Comparison of ENCODE assay signal across 1 cellular context in the genomic region with DNA sequence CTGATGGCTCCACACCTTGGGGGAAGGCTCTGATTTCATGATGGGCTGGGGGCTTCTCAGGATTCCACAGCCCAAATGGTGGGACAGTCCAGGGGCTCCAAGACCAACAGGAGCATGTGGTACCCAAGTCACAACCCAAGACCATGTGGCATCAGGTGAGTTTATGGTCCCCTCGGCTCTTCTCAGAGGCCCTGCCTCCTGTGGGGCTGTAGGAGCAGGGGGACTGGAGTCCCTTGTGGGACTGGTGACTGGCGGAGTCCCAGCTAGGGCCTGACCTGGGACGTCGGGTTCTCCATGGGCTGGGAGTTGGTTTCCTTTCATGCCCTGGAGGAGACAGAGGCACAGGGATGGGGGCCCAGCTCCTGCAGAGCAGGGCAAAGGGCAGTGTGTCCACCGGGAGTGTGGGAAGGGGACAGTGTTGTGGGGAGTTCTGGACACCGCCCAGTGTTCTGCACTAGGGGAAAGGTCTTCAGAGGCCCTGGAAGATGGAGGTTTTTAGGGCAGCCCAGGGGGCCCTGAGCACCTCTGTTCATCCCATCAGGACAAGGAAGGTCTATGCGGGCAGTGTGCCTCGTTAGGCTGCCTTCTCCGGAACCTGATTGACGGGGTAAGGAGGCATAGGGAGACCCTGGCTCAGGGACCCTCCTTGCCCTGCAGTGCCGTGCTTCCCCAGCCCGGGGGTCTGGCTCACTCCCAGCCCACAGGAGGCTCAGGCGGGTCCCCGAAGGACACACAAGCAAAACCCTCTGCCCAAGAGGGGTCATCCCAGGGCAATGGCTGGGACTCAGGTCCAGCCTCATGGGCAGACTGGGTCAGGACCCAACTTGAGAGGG. TPM values are rescaled to one million over a fixed set of nuclear protein-coding genes. Genes with fewer than 3 reads are reported as not detected.
"Had no signal": no experiment of that assay in that cellular context is flagged by ENCODE, and none has a peak within 500 bp of the region (broad histone marks: within the 10 kb centered on the region; RNA-seq: fewer than 3 reads in every experiment).

No MANE protein-coding gene starts in this region.

RNA-seq across cellular contexts. Expression of a gene that starts 21.0 kb away (rescaled TPM):
- polyA plus RNA-seq: neural cell had no signal
